Comparison of ENCODE assay signal across 17 cellular contexts in the genomic region with DNA sequence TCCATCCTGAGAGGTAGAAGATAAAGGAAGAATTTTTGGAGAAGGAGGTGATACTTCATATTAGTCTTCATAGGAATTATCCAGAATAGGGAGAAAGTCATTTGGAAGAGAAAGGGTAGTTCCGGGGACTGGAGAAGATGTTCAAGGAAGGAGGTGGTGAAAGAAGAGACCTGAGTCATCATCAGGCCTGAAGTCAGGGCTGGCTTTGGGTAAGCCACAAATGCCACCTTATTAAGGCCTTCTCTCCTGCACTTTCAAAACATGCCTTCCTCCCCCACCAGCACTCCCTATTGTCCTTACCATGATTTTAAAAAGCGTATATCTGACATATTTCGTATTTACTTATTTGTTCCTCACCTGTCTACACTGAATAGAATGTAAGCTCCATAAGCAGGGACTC.
"Had no signal": no experiment of that assay in that cellular context is flagged by ENCODE, and none has a peak within 500 bp of the region (broad histone marks: within the 10 kb centered on the region; RNA-seq: fewer than 3 reads in every experiment).

No MANE protein-coding gene starts in this region.

- DNase-seq: activated CD4-positive, alpha-beta T cell treated with anti-CD3 and anti-CD28 coated beads, Interleukin-2, amount 10 ng/mL, durations not matched to agents 24 days and 14 days; activated CD4-positive, CD25-positive, alpha-beta regulatory T cell; activated CD8-positive, alpha-beta T cell treated with anti-CD3 and anti-CD28 coated beads for 36 hours; activated naive CD4-positive, alpha-beta T cell treated with Interleukin-2 at 50 U/mL for 16 hours; activated T-cell treated with anti-CD3 and anti-CD28 coated beads, Interleukin-2, amount 50 U/mL, for 1 hour; anterior cingulate cortex; brain microvascular endothelial cell; gastrocnemius medialis; heart left ventricle; left ventricle myocardium inferior; naive B cell; stimulated activated naive CD8-positive, alpha-beta T cell treated with anti-CD3 and anti-CD28 coated beads, Interleukin-15, Interleukin-2, amounts not matched to agents 100 U/mL and 50 U/mL, for 24 hours; substantia nigra; tibial artery had no signal

- H3K9me3 ChIP-seq: gastrocnemius medialis, heart left ventricle, left ventricle myocardium inferior, right atrium auricular region, tibial artery had no signal

- H3K27me3 ChIP-seq: brain microvascular endothelial cell, gastrocnemius medialis, heart left ventricle, right atrium auricular region, tibial artery had no signal

- H3K27ac ChIP-seq: brain microvascular endothelial cell, coronary artery, gastrocnemius medialis, heart left ventricle, left ventricle myocardium inferior, right atrium auricular region, skin epidermis, tibial artery had no signal

- H3K4me1 ChIP-seq: gastrocnemius medialis, left ventricle myocardium inferior, right atrium auricular region, tibial artery had no signal

- H3K4me3 ChIP-seq: coronary artery, gastrocnemius medialis, heart left ventricle, left ventricle myocardium inferior, right atrium auricular region, skin epidermis, tibial artery had no signal

- H3K36me3 ChIP-seq: brain microvascular endothelial cell, gastrocnemius medialis, left ventricle myocardium inferior, right atrium auricular region, tibial artery had no signal
